ENCODE assay signal across 1 cellular context in genomic region chr12:56104109-56104814, GRCh38.
TF ChIP-seq lines count a peak whose summit lies in the region.

Gene PA2G4 (plus strand): TSS chr12:56104559. CDS start chr12:56104738, 179 bp downstream.

TF ChIP-seq in K562, 482 proteins besides CTCF, POLR2A, EP300 and RAD21 (continued from another document and continues in another):
- peak; percentile 68 for TF ChIP-seq ZNF407 (IDR thresholded peaks at IDR 0.05; ENCODE audit: low read depth)
- TF ChIP-seq TEAD4 (IDR thresholded peaks at IDR 0.05; ENCODE audit: low read length): peak; percentile 11; the same call in 1 of the 2 replicates
- TF ChIP-seq TEAD4 (CRISPR knock-in tag; IDR thresholded peaks at IDR 0.05; ENCODE audit: borderline replicate concordance): 0 out of 2 replicates have a peak, but pooled peaks have one; percentile 40
- peak; percentile 38; the same call in 1 of the 2 replicates for TF ChIP-seq OTX1 (CRISPR knock-in tag; IDR thresholded peaks at IDR 0.05)
- TF ChIP-seq NRF1 (conservative IDR thresholded peaks at IDR 0.05 in 1 of 2, IDR thresholded peaks at IDR 0.05 in 1 of 2): peak; percentile 86 to 88
- TF ChIP-seq CEBPB (tag; IDR thresholded peaks at IDR 0.05): no peak
- TF ChIP-seq NFE2 (IDR thresholded peaks at IDR 0.05; ENCODE audit: low read depth): no peak
- TF ChIP-seq PTRF (tag; IDR thresholded peaks at IDR 0.05): no peak
- no peak for TF ChIP-seq NFIX (CRISPR knock-in tag; IDR thresholded peaks at IDR 0.05; ENCODE audit: low read depth)
- TF ChIP-seq FOXK1 (CRISPR knock-in tag; IDR thresholded peaks at IDR 0.05; ENCODE audit: borderline replicate concordance): no peak
- TF ChIP-seq MXD1 (CRISPR knock-in tag; IDR thresholded peaks at IDR 0.05; ENCODE audit: borderline replicate concordance, poor library complexity, severe bottlenecking): no peak
- no peak for TF ChIP-seq PHTF2 (CRISPR knock-in tag; IDR thresholded peaks at IDR 0.05)
- peak in 1 of 2 experiments; percentile 58; a peak in 1 of 4 replicates for TF ChIP-seq SRF (CRISPR knock-in tag; IDR thresholded peaks at IDR 0.05)
- no peak; the same call in 1 of the 2 replicates for TF ChIP-seq TGIF2 (CRISPR knock-in tag; IDR thresholded peaks at IDR 0.05)
- peak; percentile 99 for TF ChIP-seq RBFOX2 (IDR thresholded peaks at IDR 0.05; ENCODE audit: low read depth, low read length)
- no peak for TF ChIP-seq BDP1 (IDR thresholded peaks at IDR 0.05; ENCODE audit: insufficient read depth, insufficient read length)
- no peak for TF ChIP-seq RBM17 (IDR thresholded peaks at IDR 0.05; ENCODE audit: borderline replicate concordance, low read depth, low read length)
- TF ChIP-seq MYC (IDR thresholded peaks at IDR 0.05; ENCODE audit: low read depth, low read length): peak; percentile 97
- peak; percentile 47; the same call in 1 of the 2 replicates for TF ChIP-seq MYC (CRISPR knock-in tag; IDR thresholded peaks at IDR 0.05; ENCODE audit: borderline replicate concordance, low read depth)
- TF ChIP-seq NFXL1 (CRISPR knock-in tag; IDR thresholded peaks at IDR 0.05): no peak
- TF ChIP-seq CREB1 (IDR thresholded peaks at IDR 0.05): peak; percentile 51; the same call in 1 of the 2 replicates
- peak; percentile 72; the same call in 1 of the 2 replicates for TF ChIP-seq CREB1 (CRISPR knock-in tag; IDR thresholded peaks at IDR 0.05)
- TF ChIP-seq, protein P1, sequence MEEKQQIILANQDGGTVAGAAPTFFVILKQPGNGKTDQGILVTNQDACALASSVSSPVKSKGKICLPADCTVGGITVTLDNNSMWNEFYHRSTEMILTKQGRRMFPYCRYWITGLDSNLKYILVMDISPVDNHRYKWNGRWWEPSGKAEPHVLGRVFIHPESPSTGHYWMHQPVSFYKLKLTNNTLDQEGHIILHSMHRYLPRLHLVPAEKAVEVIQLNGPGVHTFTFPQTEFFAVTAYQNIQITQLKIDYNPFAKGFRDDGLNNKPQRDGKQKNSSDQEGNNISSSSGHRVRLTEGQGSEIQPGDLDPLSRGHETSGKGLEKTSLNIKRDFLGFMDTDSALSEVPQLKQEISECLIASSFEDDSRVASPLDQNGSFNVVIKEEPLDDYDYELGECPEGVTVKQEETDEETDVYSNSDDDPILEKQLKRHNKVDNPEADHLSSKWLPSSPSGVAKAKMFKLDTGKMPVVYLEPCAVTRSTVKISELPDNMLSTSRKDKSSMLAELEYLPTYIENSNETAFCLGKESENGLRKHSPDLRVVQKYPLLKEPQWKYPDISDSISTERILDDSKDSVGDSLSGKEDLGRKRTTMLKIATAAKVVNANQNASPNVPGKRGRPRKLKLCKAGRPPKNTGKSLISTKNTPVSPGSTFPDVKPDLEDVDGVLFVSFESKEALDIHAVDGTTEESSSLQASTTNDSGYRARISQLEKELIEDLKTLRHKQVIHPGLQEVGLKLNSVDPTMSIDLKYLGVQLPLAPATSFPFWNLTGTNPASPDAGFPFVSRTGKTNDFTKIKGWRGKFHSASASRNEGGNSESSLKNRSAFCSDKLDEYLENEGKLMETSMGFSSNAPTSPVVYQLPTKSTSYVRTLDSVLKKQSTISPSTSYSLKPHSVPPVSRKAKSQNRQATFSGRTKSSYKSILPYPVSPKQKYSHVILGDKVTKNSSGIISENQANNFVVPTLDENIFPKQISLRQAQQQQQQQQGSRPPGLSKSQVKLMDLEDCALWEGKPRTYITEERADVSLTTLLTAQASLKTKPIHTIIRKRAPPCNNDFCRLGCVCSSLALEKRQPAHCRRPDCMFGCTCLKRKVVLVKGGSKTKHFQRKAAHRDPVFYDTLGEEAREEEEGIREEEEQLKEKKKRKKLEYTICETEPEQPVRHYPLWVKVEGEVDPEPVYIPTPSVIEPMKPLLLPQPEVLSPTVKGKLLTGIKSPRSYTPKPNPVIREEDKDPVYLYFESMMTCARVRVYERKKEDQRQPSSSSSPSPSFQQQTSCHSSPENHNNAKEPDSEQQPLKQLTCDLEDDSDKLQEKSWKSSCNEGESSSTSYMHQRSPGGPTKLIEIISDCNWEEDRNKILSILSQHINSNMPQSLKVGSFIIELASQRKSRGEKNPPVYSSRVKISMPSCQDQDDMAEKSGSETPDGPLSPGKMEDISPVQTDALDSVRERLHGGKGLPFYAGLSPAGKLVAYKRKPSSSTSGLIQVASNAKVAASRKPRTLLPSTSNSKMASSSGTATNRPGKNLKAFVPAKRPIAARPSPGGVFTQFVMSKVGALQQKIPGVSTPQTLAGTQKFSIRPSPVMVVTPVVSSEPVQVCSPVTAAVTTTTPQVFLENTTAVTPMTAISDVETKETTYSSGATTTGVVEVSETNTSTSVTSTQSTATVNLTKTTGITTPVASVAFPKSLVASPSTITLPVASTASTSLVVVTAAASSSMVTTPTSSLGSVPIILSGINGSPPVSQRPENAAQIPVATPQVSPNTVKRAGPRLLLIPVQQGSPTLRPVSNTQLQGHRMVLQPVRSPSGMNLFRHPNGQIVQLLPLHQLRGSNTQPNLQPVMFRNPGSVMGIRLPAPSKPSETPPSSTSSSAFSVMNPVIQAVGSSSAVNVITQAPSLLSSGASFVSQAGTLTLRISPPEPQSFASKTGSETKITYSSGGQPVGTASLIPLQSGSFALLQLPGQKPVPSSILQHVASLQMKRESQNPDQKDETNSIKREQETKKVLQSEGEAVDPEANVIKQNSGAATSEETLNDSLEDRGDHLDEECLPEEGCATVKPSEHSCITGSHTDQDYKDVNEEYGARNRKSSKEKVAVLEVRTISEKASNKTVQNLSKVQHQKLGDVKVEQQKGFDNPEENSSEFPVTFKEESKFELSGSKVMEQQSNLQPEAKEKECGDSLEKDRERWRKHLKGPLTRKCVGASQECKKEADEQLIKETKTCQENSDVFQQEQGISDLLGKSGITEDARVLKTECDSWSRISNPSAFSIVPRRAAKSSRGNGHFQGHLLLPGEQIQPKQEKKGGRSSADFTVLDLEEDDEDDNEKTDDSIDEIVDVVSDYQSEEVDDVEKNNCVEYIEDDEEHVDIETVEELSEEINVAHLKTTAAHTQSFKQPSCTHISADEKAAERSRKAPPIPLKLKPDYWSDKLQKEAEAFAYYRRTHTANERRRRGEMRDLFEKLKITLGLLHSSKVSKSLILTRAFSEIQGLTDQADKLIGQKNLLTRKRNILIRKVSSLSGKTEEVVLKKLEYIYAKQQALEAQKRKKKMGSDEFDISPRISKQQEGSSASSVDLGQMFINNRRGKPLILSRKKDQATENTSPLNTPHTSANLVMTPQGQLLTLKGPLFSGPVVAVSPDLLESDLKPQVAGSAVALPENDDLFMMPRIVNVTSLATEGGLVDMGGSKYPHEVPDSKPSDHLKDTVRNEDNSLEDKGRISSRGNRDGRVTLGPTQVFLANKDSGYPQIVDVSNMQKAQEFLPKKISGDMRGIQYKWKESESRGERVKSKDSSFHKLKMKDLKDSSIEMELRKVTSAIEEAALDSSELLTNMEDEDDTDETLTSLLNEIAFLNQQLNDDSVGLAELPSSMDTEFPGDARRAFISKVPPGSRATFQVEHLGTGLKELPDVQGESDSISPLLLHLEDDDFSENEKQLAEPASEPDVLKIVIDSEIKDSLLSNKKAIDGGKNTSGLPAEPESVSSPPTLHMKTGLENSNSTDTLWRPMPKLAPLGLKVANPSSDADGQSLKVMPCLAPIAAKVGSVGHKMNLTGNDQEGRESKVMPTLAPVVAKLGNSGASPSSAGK (IDR thresholded peaks at IDR 0.05): peak; percentile 98
- TF ChIP-seq TSHZ1 (CRISPR knock-in tag; IDR thresholded peaks at IDR 0.05): no peak
- no peak for TF ChIP-seq CLOCK (CRISPR knock-in tag; IDR thresholded peaks at IDR 0.05; ENCODE audit: borderline replicate concordance)
- TF ChIP-seq SNRNP70 (optimal IDR thresholded peaks at IDR 0.05; ENCODE audit: low read depth, low read length): no peak
- no peak for TF ChIP-seq RFX1 (IDR thresholded peaks at IDR 0.05)
- TF ChIP-seq CBX3 (IDR thresholded peaks at IDR 0.05; ENCODE audit: borderline replicate concordance in 1 of 2, low read length in 2 of 2): 0 out of 3 replicates have a peak, but pooled peaks of 1 of the 2 experiments have one; percentile 43
- peak; percentile 80 for TF ChIP-seq ZBTB7A (IDR thresholded peaks at IDR 0.05; ENCODE audit: borderline replicate concordance, control insufficient read depth, low read depth, low read length)
- no peak for TF ChIP-seq NCOR1 (IDR thresholded peaks at IDR 0.05)
